Comparison of ENCODE assay signal across 2 cellular contexts in genomic region chr17:79006794-79007503, GRCh38.
TF ChIP-seq lines count a peak whose summit lies in the region.

No MANE protein-coding gene starts in this region.

TF ChIP-seq in IMR-90, 13 proteins besides CTCF, POLR2A, EP300 and RAD21:
- TF ChIP-seq USF2 (IDR thresholded peaks at IDR 0.05; ENCODE audit: low read depth, low read length) (no peak), RFX5 (IDR thresholded peaks at IDR 0.05; ENCODE audit: low read depth, low read length) (no peak), FOS (IDR thresholded peaks at IDR 0.05; ENCODE audit: low read depth, low read length) (no peak), CHD1 (IDR thresholded peaks at IDR 0.05; ENCODE audit: low read depth, low read length) (no peak), ELK1 (IDR thresholded peaks at IDR 0.05; ENCODE audit: borderline replicate concordance, low read depth, low read length) (no peak), CEBPB (IDR thresholded peaks at IDR 0.05; ENCODE audit: low read depth, low read length) (no peak), SMC3 (IDR thresholded peaks at IDR 0.05; ENCODE audit: low read depth, low read length) (no peak), NFE2L2 (IDR thresholded peaks at IDR 0.05; ENCODE audit: low read depth, low read length) (no peak), RCOR1 (IDR thresholded peaks at IDR 0.05; ENCODE audit: insufficient replicate concordance, low read length) (no peak), MAZ (IDR thresholded peaks at IDR 0.05; ENCODE audit: borderline replicate concordance, low read depth, low read length) (no peak), MAFK (IDR thresholded peaks at IDR 0.05; ENCODE audit: low read depth, low read length) (no peak), MXI1 (IDR thresholded peaks at IDR 0.05; ENCODE audit: borderline replicate concordance, low read depth, low read length) (no peak), BHLHE40 (IDR thresholded peaks at IDR 0.05; ENCODE audit: low read depth, low read length) (no peak)

TF ChIP-seq in WTC11, 78 proteins besides CTCF, POLR2A, EP300 and RAD21:
- no peak for TF ChIP-seq E2F4 (CRISPR knock-in tag; IDR thresholded peaks at IDR 0.05; ENCODE audit: borderline replicate concordance, low read depth)
- no peak for TF ChIP-seq NR3C1 (CRISPR knock-in tag; conservative IDR thresholded peaks at IDR 0.05; ENCODE audit: low read depth)
- TF ChIP-seq PRDM15 (CRISPR knock-in tag; IDR thresholded peaks at IDR 0.05): no peak
- no peak for TF ChIP-seq CREB1 (CRISPR knock-in tag; IDR thresholded peaks at IDR 0.05)
- no peak for TF ChIP-seq E2F1 (CRISPR knock-in tag; IDR thresholded peaks at IDR 0.05)
- TF ChIP-seq OVOL2 (CRISPR knock-in tag; IDR thresholded peaks at IDR 0.05; ENCODE audit: borderline replicate concordance): no peak
- no peak for TF ChIP-seq TEAD1 (CRISPR knock-in tag; IDR thresholded peaks at IDR 0.05)
- no peak for TF ChIP-seq ZNF232 (CRISPR knock-in tag; IDR thresholded peaks at IDR 0.05)
- no peak for TF ChIP-seq ZNF281 (CRISPR knock-in tag; IDR thresholded peaks at IDR 0.05)
- TF ChIP-seq FOXP4 (CRISPR knock-in tag; IDR thresholded peaks at IDR 0.05): no peak
- TF ChIP-seq STAT6 (CRISPR knock-in tag; conservative IDR thresholded peaks at IDR 0.05; ENCODE audit: low read depth): no peak
- TF ChIP-seq ATF3 (CRISPR knock-in tag; conservative IDR thresholded peaks at IDR 0.05): no peak
- no peak for TF ChIP-seq JUN (CRISPR knock-in tag; IDR thresholded peaks at IDR 0.05)
- TF ChIP-seq ESRRA (CRISPR knock-in tag; IDR thresholded peaks at IDR 0.05; ENCODE audit: borderline replicate concordance): no peak
- TF ChIP-seq GABPB1 (CRISPR knock-in tag; IDR thresholded peaks at IDR 0.05): no peak
